ENCODE assay signal across 8 cellular contexts in genomic region chr7:99374121-99375064, GRCh38. TPM values are rescaled to one million over a fixed set of nuclear protein-coding genes. Genes with fewer than 3 reads are reported as not detected.
DNase-seq lines count a peak whose midpoint lies in the region; ATAC-seq and TF ChIP-seq lines count a peak whose summit lies in the region.

ARPC1B (plus strand) TSS chr7:99374730; CDS start chr7:99385715, 10,985 bp downstream.

- 8 to 11% methylated on average over 23 to 79 of the region's 94 CpGs for WGBS in testis, 2 donors

- DNase-seq in D341Med (ENCODE audit: low spot score) (peak; percentile 88), SHP77 (lab: John Stamatoyannopoulos, UW) (peak; percentile 40 to 84), foreskin melanocyte (peak; percentile 60), occipital lobe (lab: John Stamatoyannopoulos, UW) (no peak), testis (peak; percentile 82)
- DNase-seq in activated effector memory CD4-positive, alpha-beta T cell treated with anti-CD3 and anti-CD28 coated beads, Interleukin-2, amount 50 U/mL, for 16 hours: peak; percentile 95

- ATAC-seq in GM19455 (IDR thresholded peaks at IDR 0.05; ENCODE audit: unreplicated experiment): peak; percentile 65
- peak; percentile 44 for ATAC-seq in HG03571 (IDR thresholded peaks at IDR 0.05; ENCODE audit: unreplicated experiment)

- no peak for TF ChIP-seq POLR2A in testis (IDR thresholded peaks at IDR 0.05)

- H3K27ac ChIP-seq in testis: peak within 1 kb of the TSS; percentile 61 to 81

- H3K9me3 ChIP-seq in testis: no peaks in the 10 kb centered on the region

- H3K27me3 ChIP-seq in testis: no peaks in the 10 kb centered on the region

- H3K4me3 ChIP-seq in testis: peak within 1 kb of the TSS; percentile 77 to 87

- H3K4me1 ChIP-seq in testis: peaks cover 18% of the 10 kb centered on the region

- no peaks in the 10 kb centered on the region for H3K36me3 ChIP-seq in testis (ENCODE audit: low read depth, missing control alignments)

- TF ChIP-seq CTCF in testis (IDR thresholded peaks at IDR 0.05): no peak

- intact Hi-C loops in testis (cut with DNase I; ENCODE audit: low total_unique reads): no loop called here

RNA-seq across cellular contexts. Expression of gene ARPC1B, which starts in this region (rescaled TPM):
- 11.9 TPM for total RNA-seq in occipital lobe
- total RNA-seq in testis: 10 to 100 TPM; 50.5 to 64.9 TPM
- polyA plus RNA-seq in testis (ENCODE audit: insufficient read depth, low read depth, low replicate concordance): 64.6 TPM
